In genomic region chr15:43958894-43959330, GRCh38 we compare ENCODE assay signal across 13 cellular contexts.
A peak's percentile ranks its signal among the peaks of the same experiment; 100 is the strongest.
DNase-seq lines count a peak whose midpoint lies in the region; ATAC-seq, FAIRE-seq and TF ChIP-seq lines count a peak whose summit lies in the region.
"Had no signal": no experiment of that assay in that cellular context is flagged by ENCODE, and none has a peak within 500 bp of the region (broad histone marks: within the 10 kb centered on the region; RNA-seq: fewer than 3 reads in every experiment).

No MANE protein-coding gene starts in this region.

- TF ChIP-seq POLR2A in A549 (IDR thresholded peaks at IDR 0.05; ENCODE audit: low read length) (no peak), stomach (IDR thresholded peaks at IDR 0.05) (no peak)

- no peak for ATAC-seq in A549

- no peak overlapping the region; the same call in 1 of the 2 replicates for H3K9ac ChIP-seq in GM23248
- H3K9ac ChIP-seq in astrocyte (ENCODE audit: low read length): peak overlapping the region; percentile 63
- no peak overlapping the region for H3K9ac ChIP-seq in iPS-20b (ENCODE audit: low read depth, low read length)

- no peak for TF ChIP-seq RAD21 in A549 (conservative IDR thresholded peaks at IDR 0.05 in 1 of 2, IDR thresholded peaks at IDR 0.05 in 1 of 2)

- H4K20me1 ChIP-seq in GM23248 (ENCODE audit: insufficient read depth): no peaks in the 10 kb centered on the region
- peaks cover 22% of the 10 kb centered on the region for H4K20me1 ChIP-seq in astrocyte (ENCODE audit: insufficient read depth, low read length)

- H3F3A ChIP-seq in GM23248 (ENCODE audit: insufficient read depth): peaks cover 26% of the 10 kb centered on the region

- no peak overlapping the region for H3K4me3 ChIP-seq in A549
- peak overlapping the region; percentile 5; the same call in 1 of the 2 replicates for H3K4me3 ChIP-seq in GM23248
- peak overlapping the region; percentile 25 for H3K4me3 ChIP-seq in astrocyte (ENCODE audit: insufficient read depth, low read depth, low read length)
- H3K4me3 ChIP-seq in iPS-20b (ENCODE audit: low read length): no peak overlapping the region
- H3K4me3 ChIP-seq in stomach: no peak overlapping the region
- H3K4me3 ChIP-seq: Peyer's patch, suprapubic skin had no signal

- in situ Hi-C loops in GM23248 (cut with MboI): no loop called here

- FAIRE-seq in A549 (lab: Jason Lieb, UNC): no peak
- peak; percentile 13 for FAIRE-seq in astrocyte (lab: Jason Lieb, UNC)
- FAIRE-seq in HTR-8/SVneo (lab: Jason Lieb, UNC): no peak

- H3K4me1 Mint-ChIP-seq in astrocyte (ENCODE audit: low read depth, unreplicated experiment): peaks cover 12% of the 10 kb centered on the region

- intact Hi-C loops in stomach (cut with DNase I; ENCODE audit: low total_unique reads): no loop called here

- H3K4me1 ChIP-seq in A549 (peaks cover 19% of the 10 kb centered on the region), GM23248 (ENCODE audit: insufficient read depth) (peaks cover 26% of the 10 kb centered on the region), astrocyte (ENCODE audit: insufficient read depth, low read length) (peaks cover 21% of the 10 kb centered on the region), iPS-20b (ENCODE audit: insufficient read depth, low read length) (peaks cover 13% of the 10 kb centered on the region; the same call in 1 of the 2 replicates), stomach (peaks cover 0 to 5% (median 0%) of the 10 kb centered on the region in 4 donors)
- H3K4me1 ChIP-seq: Peyer's patch, suprapubic skin had no signal

- H3K27me3 Mint-ChIP-seq in astrocyte (ENCODE audit: low read depth, unreplicated experiment): no peaks in the 10 kb centered on the region

- POLR2A ChIA-PET in A549 (lab: Yijun Ruan, JAX): no interaction called here

- no peak overlapping the region for H3K4me3 Mint-ChIP-seq in astrocyte (ENCODE audit: unreplicated experiment)
- H3K4me3 Mint-ChIP-seq: dendritic cell treated with granulocyte-macrophage colony-stimulating factor and Interleukin-4, amounts not matched to agents 40 ng/mL and 50 ng/mL, for 4 days; neural crest cell had no signal

- no peaks in the 10 kb centered on the region for H3K79me2 ChIP-seq in GM23248 (ENCODE audit: insufficient read depth)
- H3K79me2 ChIP-seq in astrocyte (ENCODE audit: insufficient read depth, low read length): peaks cover 18% of the 10 kb centered on the region

- H3K27ac ChIP-seq in A549 (no peak overlapping the region), GM23248 (peak overlapping the region; percentile 14; the same call in 1 of the 2 replicates), astrocyte (ENCODE audit: low read depth, low read length) (peak overlapping the region; percentile 72), iPS-20b (ENCODE audit: low read length) (peak overlapping the region; percentile 55), stomach (no peak overlapping the region)
- H3K27ac ChIP-seq: Peyer's patch, suprapubic skin had no signal

- WGBS in A549 (ENCODE audit: missing lambda C conversion rate): 38% methylated on average over 2 of the region's 2 CpGs
- 4 to 5% methylated on average over 2 of the region's 2 CpGs for WGBS in GM23248 (ENCODE audit: low coverage in 1 of 2, low lambda C conversion rate in 2 of 2, missing lambda C conversion rate in 2 of 2), 2 experiments
- WGBS in stomach, 5 donors: 62 to 77% (median 70%) methylated on average over 2 of the region's 2 CpGs

- H3K27ac Mint-ChIP-seq in astrocyte (ENCODE audit: unreplicated experiment): peak overlapping the region; percentile 3
- H3K27ac Mint-ChIP-seq: dendritic cell treated with granulocyte-macrophage colony-stimulating factor and Interleukin-4, amounts not matched to agents 40 ng/mL and 50 ng/mL, for 4 days had no signal

- H3K4me2 ChIP-seq in A549: peak overlapping the region; percentile 48
- peak overlapping the region; percentile 14 for H3K4me2 ChIP-seq in GM23248 (ENCODE audit: unreplicated experiment)
- peak overlapping the region; percentile 81 for H3K4me2 ChIP-seq in astrocyte (ENCODE audit: low read length)

- TF ChIP-seq CTCF in A549 (IDR thresholded peaks at IDR 0.05): no peak
- TF ChIP-seq CTCF in astrocyte (IDR thresholded peaks at IDR 0.05; ENCODE audit: insufficient read depth, low read depth, low read length): no peak
- TF ChIP-seq CTCF in stomach (IDR thresholded peaks at IDR 0.05): no peak

- no peaks in the 10 kb centered on the region for H3K9me3 Mint-ChIP-seq in astrocyte (ENCODE audit: unreplicated experiment)
- H3K9me3 Mint-ChIP-seq: dendritic cell treated with granulocyte-macrophage colony-stimulating factor and Interleukin-4, amounts not matched to agents 40 ng/mL and 50 ng/mL, for 4 days; neural crest cell had no signal

- peak in 1 of 2 experiments; percentile 7 for DNase-seq in A549 (ENCODE audit: low read depth in 1 of 2, low spot score in 1 of 2)
- peak; percentile 88 for DNase-seq in GM23248
- DNase-seq in astrocyte (ENCODE audit: low read depth): peak; percentile 97
- DNase-seq in occipital lobe (lab: John Stamatoyannopoulos, UW): no peak
- no peak for DNase-seq in NCI-H187 treated with DMSO at 0.1 percent for 48 hours (lab: John Stamatoyannopoulos, UW)
- no peak for DNase-seq in stomach
- DNase-seq in HTR-8/SVneo (ENCODE audit: insufficient read length, low spot score): no peak
- DNase-seq: Peyer's patch; stimulated activated CD4-positive, alpha-beta T cell treated with anti-CD3 and anti-CD28 coated beads, Interleukin-2, amount 100 ng/mL, for 24 hours had no signal

- TF ChIP-seq EP300 in A549 (IDR thresholded peaks at IDR 0.05) (no peak), stomach (IDR thresholded peaks at IDR 0.05) (no peak)

- H3K9me3 ChIP-seq in A549: no peaks in the 10 kb centered on the region
- no peaks in the 10 kb centered on the region for H3K9me3 ChIP-seq in GM23248 (ENCODE audit: low read depth)
- H3K9me3 ChIP-seq in astrocyte (ENCODE audit: insufficient read depth, low read depth, low read length): no peaks in the 10 kb centered on the region
- H3K9me3 ChIP-seq in iPS-20b (ENCODE audit: insufficient read depth, low read depth, low read length): no peaks in the 10 kb centered on the region
- no peaks in the 10 kb centered on the region for H3K9me3 ChIP-seq in stomach
- H3K9me3 ChIP-seq: Peyer's patch, suprapubic skin had no signal

- CTCF ChIA-PET in A549 (lab: Yijun Ruan, JAX): interaction anchor here (1.1 to 1.7 kb wide), 2 partner anchors 10 to 107 kb away, joined by 3 to 4 read pairs; no protein-coding TSS in a partner anchor

- no peaks in the 10 kb centered on the region for H3K9me2 ChIP-seq in GM23248 (ENCODE audit: insufficient read depth)

- H3K36me3 ChIP-seq in GM23248 (ENCODE audit: low read depth) (no peaks in the 10 kb centered on the region), astrocyte (ENCODE audit: insufficient read depth, low read length) (no peaks in the 10 kb centered on the region), iPS-20b (ENCODE audit: insufficient read depth, low read depth, low read length) (no peaks in the 10 kb centered on the region), stomach (no peaks in the 10 kb centered on the region)
- H3K36me3 ChIP-seq: Peyer's patch, suprapubic skin had no signal

- H3K27me3 ChIP-seq in GM23248 (replicated peaks; ENCODE audit: insufficient read depth) (no peaks in the 10 kb centered on the region), astrocyte (ENCODE audit: insufficient read depth, low read length) (no peaks in the 10 kb centered on the region), iPS-20b (ENCODE audit: insufficient read depth, low read length) (no peaks in the 10 kb centered on the region), stomach (no peaks in the 10 kb centered on the region)
- H3K27me3 ChIP-seq: Peyer's patch, suprapubic skin had no signal

- H2AFZ ChIP-seq in GM23248 (no peak overlapping the region), astrocyte (ENCODE audit: low read depth, low read length) (no peak overlapping the region)

- no peaks in the 10 kb centered on the region for H3K36me3 Mint-ChIP-seq in astrocyte (ENCODE audit: low read depth, unreplicated experiment)

TF ChIP-seq in A549, 52 proteins besides CTCF, POLR2A, EP300 and RAD21:
- TF ChIP-seq JUNB (IDR thresholded peaks at IDR 0.05) (0 out of 2 replicates have a peak, but pooled peaks have one; percentile 12), GATA3 (IDR thresholded peaks at IDR 0.05; ENCODE audit: borderline replicate concordance) (no peak)

Comparison
In these comparisons a context has a peak if more than half of its experiments do, and no peak if none do; other contexts are left out.
1. DNase-seq: peak in GM23248 (single experiment) and astrocyte (single experiment); none in occipital lobe (single experiment), NCI-H187 treated with DMSO at 0.1 percent for 48 hours (single experiment), stomach (single experiment) and HTR-8/SVneo (single experiment).
2. H3K27ac ChIP-seq: peak in GM23248 (single experiment), astrocyte (single experiment) and iPS-20b (single experiment); none in A549 (0 of 2) and stomach (0 of 5).
3. H3K4me2 ChIP-seq: peak in every context shown above with its lines; median percentile 81 in astrocyte; 48 in A549; 14 in GM23248.
4. H3K4me3 ChIP-seq: peak in GM23248 (single experiment) and astrocyte (single experiment); none in A549 (single experiment), iPS-20b (single experiment) and stomach (0 of 4).